In genomic region chr10:33494000-33494399, GRCh38 we compare ENCODE assay signal across 21 cellular contexts.
"Had no signal": no experiment of that assay in that cellular context is flagged by ENCODE, and none has a peak within 500 bp of the region (broad histone marks: within the 10 kb centered on the region; RNA-seq: fewer than 3 reads in every experiment).

No MANE protein-coding gene starts in this region.

- H3K4me1 Mint-ChIP-seq: endodermal cell; natural killer cell; stimulated activated naive B cell treated with anti-CD40 and anti-IgM and Interleukin-4, amounts not matched to agents 10 μg/mL and 1 μg/mL and 100 μg/mL, for 72 hours; stimulated activated naive CD8-positive, alpha-beta T cell treated with anti-CD3 and anti-CD28 coated beads, Interleukin-15, amount 100 ng/mL, for 72 hours had no signal

- H3K4me3 ChIP-seq: colonic mucosa, left lung, mucosa of descending colon, pancreas, right lobe of liver, skin epidermis had no signal

- DNase-seq: colonic mucosa; effector CD4-positive, alpha-beta T cell; endodermal cell; erythroblast; foreskin melanocyte; islet precursor cell; left lung; mesendoderm; mucosa of descending colon; natural killer cell; occipital lobe; pancreas; retina; right lobe of liver; stimulated activated CD4-positive, alpha-beta T cell treated with anti-CD3 and anti-CD28 coated beads, Interleukin-2, amount 100 ng/mL, for 24 hours; stimulated activated CD4-positive, alpha-beta T cell treated with anti-CD3 and anti-CD28 coated beads, Interleukin-4, amount 100 ng/mL, for 4 hours; stimulated activated naive B cell treated with anti-CD40 and anti-IgM and Interleukin-4, amounts not matched to agents 10 μg/mL and 1 μg/mL and 100 μg/mL, for 72 hours; stimulated activated naive CD8-positive, alpha-beta T cell treated with anti-CD3 and anti-CD28 coated beads, Interleukin-15, amount 100 ng/mL, for 72 hours; trophoblast cell had no signal

- H3K27ac Mint-ChIP-seq: endodermal cell; natural killer cell; progenitor cell of endocrine pancreas; stimulated activated naive B cell treated with anti-CD40 and anti-IgM and Interleukin-4, amounts not matched to agents 10 μg/mL and 1 μg/mL and 100 μg/mL, for 72 hours; stimulated activated naive CD8-positive, alpha-beta T cell treated with anti-CD3 and anti-CD28 coated beads, Interleukin-15, amount 100 ng/mL, for 72 hours had no signal

- H3K27me3 ChIP-seq: colonic mucosa, left lung, pancreas, right lobe of liver had no signal

- H3K36me3 Mint-ChIP-seq: natural killer cell; stimulated activated naive B cell treated with anti-CD40 and anti-IgM and Interleukin-4, amounts not matched to agents 10 μg/mL and 1 μg/mL and 100 μg/mL, for 72 hours had no signal

- H3K9me3 Mint-ChIP-seq: endodermal cell; natural killer cell; stimulated activated naive CD8-positive, alpha-beta T cell treated with anti-CD3 and anti-CD28 coated beads, Interleukin-15, amount 100 ng/mL, for 72 hours had no signal

- H3K36me3 ChIP-seq: colonic mucosa, left lung, pancreas, right lobe of liver had no signal

- H3K4me1 ChIP-seq: colonic mucosa, left lung, pancreas, right lobe of liver had no signal

- H3K4me3 Mint-ChIP-seq: endodermal cell; natural killer cell; stimulated activated naive B cell treated with anti-CD40 and anti-IgM and Interleukin-4, amounts not matched to agents 10 μg/mL and 1 μg/mL and 100 μg/mL, for 72 hours; stimulated activated naive CD8-positive, alpha-beta T cell treated with anti-CD3 and anti-CD28 coated beads, Interleukin-15, amount 100 ng/mL, for 72 hours had no signal

- H3K27me3 Mint-ChIP-seq: progenitor cell of endocrine pancreas; stimulated activated naive B cell treated with anti-CD40 and anti-IgM and Interleukin-4, amounts not matched to agents 10 μg/mL and 1 μg/mL and 100 μg/mL, for 72 hours had no signal

- H3K27ac ChIP-seq: colonic mucosa, left lung, pancreas, right lobe of liver, skin epidermis had no signal

- H3K9me3 ChIP-seq: colonic mucosa, left lung, mucosa of descending colon, pancreas, right lobe of liver had no signal

- ATAC-seq: left lung; mucosa of descending colon; natural killer cell; pancreas; right lobe of liver; stimulated activated naive B cell treated with anti-CD40 and anti-IgM and Interleukin-4, amounts not matched to agents 10 μg/mL and 1 μg/mL and 100 μg/mL, for 72 hours; stimulated activated naive CD8-positive, alpha-beta T cell treated with anti-CD3 and anti-CD28 coated beads, Interleukin-15, amount 100 ng/mL, for 72 hours had no signal
